ENCODE assay signal across 8 cellular contexts in the genomic region with DNA sequence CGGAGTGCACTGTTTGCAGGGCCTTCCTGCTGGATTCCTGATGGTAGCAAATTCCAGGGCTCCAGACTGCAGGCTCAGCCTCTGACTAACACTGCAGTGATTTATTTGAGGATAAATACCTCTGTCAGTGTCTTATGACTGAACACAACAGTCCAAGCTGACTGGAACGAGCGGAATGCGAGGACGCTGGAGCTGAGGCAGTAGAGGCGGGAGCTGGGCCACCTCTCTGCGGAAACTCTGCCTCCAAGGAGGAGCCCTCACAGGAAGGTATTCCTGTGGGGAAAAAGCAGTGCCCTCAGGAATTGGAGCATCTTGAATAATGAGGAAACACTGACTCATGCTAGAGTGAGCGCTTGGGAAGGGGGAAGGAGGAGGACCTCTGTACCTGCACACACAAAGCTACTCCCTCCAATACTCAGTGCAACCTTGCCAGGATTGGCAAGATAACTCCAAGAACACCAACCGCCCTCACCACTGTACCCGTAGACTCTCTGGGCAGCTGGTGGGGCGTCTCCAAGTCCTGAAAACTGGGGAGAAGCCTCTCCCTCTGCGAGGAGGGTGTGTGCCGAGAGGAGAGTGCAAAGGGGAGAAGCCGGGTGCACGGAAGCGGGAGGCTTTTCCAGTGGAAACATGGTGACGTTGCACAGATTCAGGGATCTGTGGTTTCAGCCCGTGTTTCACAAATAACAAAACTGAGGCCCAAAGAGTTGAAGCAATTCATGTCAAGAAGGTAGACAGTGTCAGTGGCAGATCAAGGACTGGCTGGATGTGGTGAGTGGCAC. TPM values are rescaled to one million over a fixed set of nuclear protein-coding genes. Genes with fewer than 3 reads are reported as not detected.
DNase-seq lines count a peak whose midpoint lies in the region; ATAC-seq and TF ChIP-seq lines count a peak whose summit lies in the region.

No MANE protein-coding gene starts in this region.

- H2BK5ac ChIP-seq in trophoblast cell (ENCODE audit: low read depth, low read length, poor library complexity), result peak overlapping the region; percentile 72

- H3K27me3 ChIP-seq in trophoblast cell (ENCODE audit: insufficient read depth, low read length), result no peaks in the 10 kb centered on the region

- H3K4me2 ChIP-seq in trophoblast cell (ENCODE audit: low read length), result peak overlapping the region; percentile 31

- peak overlapping the region; percentile 86 for H2BK120ac ChIP-seq in trophoblast cell (ENCODE audit: insufficient read depth, low read length, poor library complexity)

- no peak overlapping the region for H3K18ac ChIP-seq in trophoblast cell (ENCODE audit: low read length)

- peaks cover 10% of the 10 kb centered on the region for H3K79me1 ChIP-seq in trophoblast cell (ENCODE audit: low read length)

- ATAC-seq in GM19455 (IDR thresholded peaks at IDR 0.05; ENCODE audit: unreplicated experiment) (no peak), HG03460 (IDR thresholded peaks at IDR 0.05; ENCODE audit: unreplicated experiment) (no peak)

- H3K79me2 ChIP-seq in trophoblast cell (ENCODE audit: control insufficient read depth, insufficient read depth, low read length, poor library complexity), result peaks cover 5% of the 10 kb centered on the region

- peak overlapping the region; percentile 67 for H2AK5ac ChIP-seq in trophoblast cell (ENCODE audit: low read length)

- H3K9me3 ChIP-seq in trophoblast cell (ENCODE audit: insufficient read depth, low read depth, low read length), result peaks cover 1% of the 10 kb centered on the region

- DNase-seq in GM03348 (ENCODE audit: low spot score) (peak; percentile 90), glomerular endothelial cell (ENCODE audit: extremely low read depth, low read depth, low spot score) (peak; percentile 90), trophoblast cell (peak; percentile 99 to 100), SK-N-DZ (ENCODE audit: low spot score) (no peak), NCI-H2081 (lab: John Stamatoyannopoulos, UW) (no peak)

- H3K4me1 ChIP-seq in trophoblast cell (ENCODE audit: control insufficient read depth in 1 of 2, insufficient read depth in 2 of 2, low read length in 2 of 2), result peaks cover 16 to 18% of the 10 kb centered on the region in 2 experiments

- peak overlapping the region; percentile 50 for H3K14ac ChIP-seq in trophoblast cell (ENCODE audit: low read length)

- TF ChIP-seq CTCF in VCaP (conservative IDR thresholded peaks at IDR 0.05), result no peak

- peak overlapping the region; percentile 33 for H4K8ac ChIP-seq in trophoblast cell (ENCODE audit: low read depth, low read length)

- peak overlapping the region; percentile 80 for H4K91ac ChIP-seq in trophoblast cell (ENCODE audit: low read depth, low read length)

- no peak overlapping the region for H2AFZ ChIP-seq in trophoblast cell (ENCODE audit: insufficient read depth, low read length, poor library complexity)

- no peak overlapping the region for H4K12ac ChIP-seq in trophoblast cell (ENCODE audit: low read depth, low read length)

- H3K23ac ChIP-seq in trophoblast cell (ENCODE audit: low read length), result no peak overlapping the region

- H3K9ac ChIP-seq in trophoblast cell (ENCODE audit: low read length), result peak overlapping the region; percentile 18

- H3K4ac ChIP-seq in trophoblast cell (ENCODE audit: low read depth, low read length), result peak overlapping the region; percentile 5

- H3K27ac ChIP-seq in VCaP (peak overlapping the region; percentile 88), trophoblast cell (ENCODE audit: low read depth, low read length) (peak overlapping the region; percentile 92)

- WGBS in trophoblast cell (ENCODE audit: extremely low coverage, insufficient coverage, insufficient read length), result no CpG with 5 or more reads among the region's 18 CpGs

- H2BK12ac ChIP-seq in trophoblast cell (ENCODE audit: low read length), result peak overlapping the region; percentile 68

- H3K36me3 ChIP-seq in trophoblast cell (ENCODE audit: control insufficient read depth in 1 of 2, insufficient read depth in 2 of 2, low read length in 2 of 2), result peaks cover 1 to 8% of the 10 kb centered on the region in 2 experiments

- no peak overlapping the region for H3K4me3 ChIP-seq in trophoblast cell (ENCODE audit: low read depth, low read length)

RNA-seq across cellular contexts. Expression of a gene that starts 43.0 kb away (rescaled TPM):
- total RNA-seq in glomerular endothelial cell, result 68.1 and 86.9 TPM in 2 replicates
- 44.1 and 47.0 TPM in 2 replicates for polyA plus RNA-seq in trophoblast cell (2013)
- polyA plus RNA-seq in SK-N-DZ (2014; cell fraction: cytosol; rRNA removed), result 66.3 and 66.4 TPM in 2 replicates
- polyA plus RNA-seq in SK-N-DZ (2014; cell fraction: nucleus; rRNA removed), result 36.2 and 37.4 TPM in 2 replicates

Comparison
In these comparisons a context has a peak if more than half of its experiments do, and no peak if none do; other contexts are left out.
1. DNase-seq: peak in GM03348 (single experiment), glomerular endothelial cell (single experiment) and trophoblast cell (2 of 2); none in SK-N-DZ (single experiment) and NCI-H2081 (0 of 2).